10 cellular contexts compared by ENCODE assay signal in genomic region chr19:13091400-13092161, GRCh38.
DNase-seq lines count a peak whose midpoint lies in the region; ATAC-seq and TF ChIP-seq lines count a peak whose summit lies in the region.
"Had no signal": no experiment of that assay in that cellular context is flagged by ENCODE, and none has a peak within 500 bp of the region (broad histone marks: within the 10 kb centered on the region; RNA-seq: fewer than 3 reads in every experiment).

No MANE protein-coding gene starts in this region.

- ATAC-seq in GM19395 (IDR thresholded peaks at IDR 0.05; ENCODE audit: unreplicated experiment) (no peak), HG03139 (IDR thresholded peaks at IDR 0.05; ENCODE audit: unreplicated experiment) (no peak)
- ATAC-seq: activated naive CD4-positive, alpha-beta T cell treated with anti-CD3 and anti-CD28 coated beads, Interleukin-2, amount 50 U/mL, for 72 hours had no signal

- POLR2A ChIA-PET in AG04449 (lab: Yijun Ruan, JAX) = interaction anchor here (0.5 kb wide), 1 partner anchor 12 kb away, joined by 4 read pairs; no protein-coding TSS in a partner anchor
- POLR2A ChIA-PET in GM10248 (lab: Yijun Ruan, JAX) = interaction anchor here (0.6 kb wide), 1 partner anchor 169 kb away, joined by 6 read pairs; no protein-coding TSS in a partner anchor

- DNase-seq in AG04449 (ENCODE audit: low read depth, low spot score) = peak; percentile 69
- DNase-seq in NCI-H446 treated with DMSO at 0.1 percent for 48 hours (lab: John Stamatoyannopoulos, UW) = peak; percentile 72
- peak; percentile 94 for DNase-seq in fibroblast of pulmonary artery (ENCODE audit: low read depth)
- peak; percentile 43 for DNase-seq in non-pigmented ciliary epithelial cell (ENCODE audit: low read depth)
- DNase-seq in NCI-H510A (lab: John Stamatoyannopoulos, UW) = no peak
- DNase-seq in GM10248 (ENCODE audit: extremely low spot score) = no peak
- DNase-seq: DND-41 had no signal

- H3K4me3 ChIP-seq in AG04449 (ENCODE audit: low read depth, low read length) = no peak overlapping the region; the same call in 1 of the 2 replicates
- H3K4me3 ChIP-seq in fibroblast of pulmonary artery (replicated peaks; ENCODE audit: low read depth, low read length) = no peak overlapping the region

- CTCF ChIA-PET in AG04449 (lab: Yijun Ruan, JAX) = interaction anchor here (1.0 to 30.9 kb wide), 10 partner anchors 10 to 124 kb away, joined by 3 to 573 read pairs (median 10); partner anchors contain the start of gene DAND5
- CTCF ChIA-PET in GM10248 (lab: Yijun Ruan, JAX) = interaction anchor here (1.0 to 8.9 kb wide), 5 partner anchors 13 to 125 kb away, joined by 5 to 183 read pairs (median 6); partner anchors contain the start of gene DAND5

- no peak for TF ChIP-seq CTCF in AG04449 (IDR thresholded peaks at IDR 0.05; ENCODE audit: insufficient read depth, low read length, missing control alignments)
- no peak for TF ChIP-seq CTCF in fibroblast of pulmonary artery (IDR thresholded peaks at IDR 0.05; ENCODE audit: low read length, missing control alignments)
- no peak for TF ChIP-seq CTCF in GM10248 (IDR thresholded peaks at IDR 0.05; ENCODE audit: control extremely low read depth, extremely low read depth, low read depth, missing control alignments)

Comparison
In these comparisons a context has a peak if more than half of its experiments do, and no peak if none do; other contexts are left out.
1. DNase-seq: peak in AG04449 (single experiment), NCI-H446 treated with DMSO at 0.1 percent for 48 hours (single experiment), fibroblast of pulmonary artery (single experiment) and non-pigmented ciliary epithelial cell (single experiment); none in NCI-H510A (single experiment) and GM10248 (single experiment).